In the genomic region with DNA sequence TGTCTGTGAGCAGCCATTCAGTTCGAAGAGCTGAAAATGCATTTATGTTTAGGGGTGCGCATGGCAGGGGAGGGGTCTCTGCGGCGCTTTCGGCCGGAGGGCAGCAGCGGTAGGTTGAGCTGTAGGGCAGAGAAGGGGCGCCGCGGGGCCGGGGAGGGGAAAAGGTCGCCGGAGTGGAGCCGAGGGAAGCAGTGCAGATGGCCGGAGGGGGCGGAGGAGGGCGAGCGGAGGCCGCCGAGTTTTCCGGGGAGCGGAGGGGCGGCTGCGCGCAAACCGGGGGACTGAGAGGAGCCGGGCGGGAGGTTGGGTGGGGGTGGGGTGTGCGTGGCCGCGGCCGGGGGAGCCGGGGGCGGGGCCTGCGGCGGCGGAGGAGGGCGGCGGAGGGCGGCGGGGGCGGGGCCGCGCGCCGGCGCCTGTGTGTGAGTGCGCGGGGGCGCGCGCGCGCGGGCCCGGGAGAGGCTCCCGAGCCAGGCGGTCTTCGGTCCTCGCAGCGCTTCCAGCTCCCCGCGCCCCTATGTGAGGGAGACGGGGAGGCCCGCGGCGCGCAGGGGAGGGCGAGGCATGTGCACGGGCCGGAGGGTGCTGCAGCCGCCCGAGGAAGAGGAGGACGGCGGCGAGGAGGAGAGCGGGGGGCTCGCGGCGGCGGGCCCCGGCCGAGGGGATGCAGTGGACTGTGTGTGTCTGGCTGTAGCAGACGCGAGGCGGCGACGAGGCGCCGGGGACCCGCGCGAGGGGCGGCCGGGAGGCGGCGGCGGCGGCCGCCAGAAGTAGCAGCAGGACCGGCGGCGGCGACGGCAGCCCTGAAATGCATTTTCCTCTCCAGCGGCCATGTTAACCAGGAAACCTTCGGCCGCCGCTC, we compare ENCODE assay signal across 1 cellular context.
TF ChIP-seq lines count a peak whose summit lies in the region.

Gene DYRK2, plus strand, starts transcription at position 440 of the 859 bp plus-strand sequence. Its CDS starts 389 bp downstream, at position 829.

TF ChIP-seq in K562, 482 proteins besides CTCF, POLR2A, EP300 and RAD21 (continued from another document and continues in another):
- TF ChIP-seq ZFX (CRISPR knock-in tag; IDR thresholded peaks at IDR 0.05) = peak; percentile 55; the same call in 1 of the 2 replicates
- TF ChIP-seq ZNF134 (CRISPR knock-in tag; conservative IDR thresholded peaks at IDR 0.05) = 0 out of 2 replicates have a peak, but pooled peaks have one; percentile 13
- TF ChIP-seq MTA3 (IDR thresholded peaks at IDR 0.05; ENCODE audit: borderline replicate concordance) = no peak
- TF ChIP-seq HDAC8 (tag; IDR thresholded peaks at IDR 0.05) = no peak
- peak; percentile 29; the same call in 1 of the 2 replicates for TF ChIP-seq CXXC5 (CRISPR knock-in tag; IDR thresholded peaks at IDR 0.05)
- TF ChIP-seq YBX1 (IDR thresholded peaks at IDR 0.05) = no peak
- TF ChIP-seq ZNF76 (CRISPR knock-in tag; IDR thresholded peaks at IDR 0.05; ENCODE audit: borderline replicate concordance) = 0 out of 2 replicates have a peak, but pooled peaks have one; percentile 21
- peak; percentile 41; the same call in 1 of the 2 replicates for TF ChIP-seq EGR1 (conservative IDR thresholded peaks at IDR 0.05)
- TF ChIP-seq POLR3A (IDR thresholded peaks at IDR 0.05; ENCODE audit: borderline replicate concordance, extremely low read depth, insufficient read depth, insufficient read length) = no peak
- TF ChIP-seq ETV1 (tag; conservative IDR thresholded peaks at IDR 0.05; ENCODE audit: low read depth) = no peak
- TF ChIP-seq ZNF79 (CRISPR knock-in tag; IDR thresholded peaks at IDR 0.05; ENCODE audit: low read depth) = no peak
- TF ChIP-seq ATF6 (CRISPR knock-in tag; IDR thresholded peaks at IDR 0.05) = no peak
- TF ChIP-seq, protein P1, sequence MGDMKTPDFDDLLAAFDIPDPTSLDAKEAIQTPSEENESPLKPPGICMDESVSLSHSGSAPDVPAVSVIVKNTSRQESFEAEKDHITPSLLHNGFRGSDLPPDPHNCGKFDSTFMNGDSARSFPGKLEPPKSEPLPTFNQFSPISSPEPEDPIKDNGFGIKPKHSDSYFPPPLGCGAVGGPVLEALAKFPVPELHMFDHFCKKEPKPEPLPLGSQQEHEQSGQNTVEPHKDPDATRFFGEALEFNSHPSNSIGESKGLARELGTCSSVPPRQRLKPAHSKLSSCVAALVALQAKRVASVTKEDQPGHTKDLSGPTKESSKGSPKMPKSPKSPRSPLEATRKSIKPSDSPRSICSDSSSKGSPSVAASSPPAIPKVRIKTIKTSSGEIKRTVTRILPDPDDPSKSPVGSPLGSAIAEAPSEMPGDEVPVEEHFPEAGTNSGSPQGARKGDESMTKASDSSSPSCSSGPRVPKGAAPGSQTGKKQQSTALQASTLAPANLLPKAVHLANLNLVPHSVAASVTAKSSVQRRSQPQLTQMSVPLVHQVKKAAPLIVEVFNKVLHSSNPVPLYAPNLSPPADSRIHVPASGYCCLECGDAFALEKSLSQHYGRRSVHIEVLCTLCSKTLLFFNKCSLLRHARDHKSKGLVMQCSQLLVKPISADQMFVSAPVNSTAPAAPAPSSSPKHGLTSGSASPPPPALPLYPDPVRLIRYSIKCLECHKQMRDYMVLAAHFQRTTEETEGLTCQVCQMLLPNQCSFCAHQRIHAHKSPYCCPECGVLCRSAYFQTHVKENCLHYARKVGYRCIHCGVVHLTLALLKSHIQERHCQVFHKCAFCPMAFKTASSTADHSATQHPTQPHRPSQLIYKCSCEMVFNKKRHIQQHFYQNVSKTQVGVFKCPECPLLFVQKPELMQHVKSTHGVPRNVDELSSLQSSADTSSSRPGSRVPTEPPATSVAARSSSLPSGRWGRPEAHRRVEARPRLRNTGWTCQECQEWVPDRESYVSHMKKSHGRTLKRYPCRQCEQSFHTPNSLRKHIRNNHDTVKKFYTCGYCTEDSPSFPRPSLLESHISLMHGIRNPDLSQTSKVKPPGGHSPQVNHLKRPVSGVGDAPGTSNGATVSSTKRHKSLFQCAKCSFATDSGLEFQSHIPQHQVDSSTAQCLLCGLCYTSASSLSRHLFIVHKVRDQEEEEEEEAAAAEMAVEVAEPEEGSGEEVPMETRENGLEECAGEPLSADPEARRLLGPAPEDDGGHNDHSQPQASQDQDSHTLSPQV (IDR thresholded peaks at IDR 0.05) = 0 out of 2 replicates have a peak, but pooled peaks have one; percentile 32
- TF ChIP-seq, protein P2, sequence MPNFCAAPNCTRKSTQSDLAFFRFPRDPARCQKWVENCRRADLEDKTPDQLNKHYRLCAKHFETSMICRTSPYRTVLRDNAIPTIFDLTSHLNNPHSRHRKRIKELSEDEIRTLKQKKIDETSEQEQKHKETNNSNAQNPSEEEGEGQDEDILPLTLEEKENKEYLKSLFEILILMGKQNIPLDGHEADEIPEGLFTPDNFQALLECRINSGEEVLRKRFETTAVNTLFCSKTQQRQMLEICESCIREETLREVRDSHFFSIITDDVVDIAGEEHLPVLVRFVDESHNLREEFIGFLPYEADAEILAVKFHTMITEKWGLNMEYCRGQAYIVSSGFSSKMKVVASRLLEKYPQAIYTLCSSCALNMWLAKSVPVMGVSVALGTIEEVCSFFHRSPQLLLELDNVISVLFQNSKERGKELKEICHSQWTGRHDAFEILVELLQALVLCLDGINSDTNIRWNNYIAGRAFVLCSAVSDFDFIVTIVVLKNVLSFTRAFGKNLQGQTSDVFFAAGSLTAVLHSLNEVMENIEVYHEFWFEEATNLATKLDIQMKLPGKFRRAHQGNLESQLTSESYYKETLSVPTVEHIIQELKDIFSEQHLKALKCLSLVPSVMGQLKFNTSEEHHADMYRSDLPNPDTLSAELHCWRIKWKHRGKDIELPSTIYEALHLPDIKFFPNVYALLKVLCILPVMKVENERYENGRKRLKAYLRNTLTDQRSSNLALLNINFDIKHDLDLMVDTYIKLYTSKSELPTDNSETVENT (CRISPR knock-in tag; IDR thresholded peaks at IDR 0.05) = peak; percentile 52; the same call in 1 of the 2 replicates
- TF ChIP-seq, protein P3, sequence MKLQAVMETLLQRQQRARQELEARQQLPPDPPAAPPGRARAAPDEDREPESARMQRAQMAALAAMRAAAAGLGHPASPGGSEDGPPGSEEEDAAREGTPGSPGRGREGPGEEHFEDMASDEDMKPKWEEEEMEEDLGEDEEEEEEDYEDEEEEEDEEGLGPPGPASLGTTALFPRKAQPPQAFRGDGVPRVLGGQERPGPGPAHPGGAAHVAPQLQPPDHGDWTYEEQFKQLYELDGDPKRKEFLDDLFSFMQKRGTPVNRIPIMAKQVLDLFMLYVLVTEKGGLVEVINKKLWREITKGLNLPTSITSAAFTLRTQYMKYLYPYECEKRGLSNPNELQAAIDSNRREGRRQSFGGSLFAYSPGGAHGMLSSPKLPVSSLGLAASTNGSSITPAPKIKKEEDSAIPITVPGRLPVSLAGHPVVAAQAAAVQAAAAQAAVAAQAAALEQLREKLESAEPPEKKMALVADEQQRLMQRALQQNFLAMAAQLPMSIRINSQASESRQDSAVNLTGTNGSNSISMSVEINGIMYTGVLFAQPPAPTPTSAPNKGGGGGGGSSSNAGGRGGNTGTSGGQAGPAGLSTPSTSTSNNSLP (IDR thresholded peaks at IDR 0.05; ENCODE audit: borderline replicate concordance, low read depth, low read length) = no peak
- TF ChIP-seq ELF1 (tag; IDR thresholded peaks at IDR 0.05) = no peak
- peak; percentile 17 for TF ChIP-seq CCNT2 (IDR thresholded peaks at IDR 0.05; ENCODE audit: borderline replicate concordance, extremely low read depth, insufficient read length, low read depth, low read length)
- TF ChIP-seq HMGN3 (IDR thresholded peaks at IDR 0.05; ENCODE audit: borderline replicate concordance, extremely low read depth, insufficient read length, low read depth, low read length) = peak; percentile 19
- TF ChIP-seq, protein P4, sequence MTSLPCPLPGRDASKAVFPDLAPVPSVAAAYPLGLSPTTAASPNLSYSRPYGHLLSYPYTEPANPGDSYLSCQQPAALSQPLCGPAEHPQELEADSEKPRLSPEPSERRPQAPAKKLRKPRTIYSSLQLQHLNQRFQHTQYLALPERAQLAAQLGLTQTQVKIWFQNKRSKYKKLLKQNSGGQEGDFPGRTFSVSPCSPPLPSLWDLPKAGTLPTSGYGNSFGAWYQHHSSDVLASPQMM (CRISPR knock-in tag; IDR thresholded peaks at IDR 0.05) = no peak
- TF ChIP-seq ELF2 (CRISPR knock-in tag; IDR thresholded peaks at IDR 0.05) = no peak
- TF ChIP-seq, protein P5, sequence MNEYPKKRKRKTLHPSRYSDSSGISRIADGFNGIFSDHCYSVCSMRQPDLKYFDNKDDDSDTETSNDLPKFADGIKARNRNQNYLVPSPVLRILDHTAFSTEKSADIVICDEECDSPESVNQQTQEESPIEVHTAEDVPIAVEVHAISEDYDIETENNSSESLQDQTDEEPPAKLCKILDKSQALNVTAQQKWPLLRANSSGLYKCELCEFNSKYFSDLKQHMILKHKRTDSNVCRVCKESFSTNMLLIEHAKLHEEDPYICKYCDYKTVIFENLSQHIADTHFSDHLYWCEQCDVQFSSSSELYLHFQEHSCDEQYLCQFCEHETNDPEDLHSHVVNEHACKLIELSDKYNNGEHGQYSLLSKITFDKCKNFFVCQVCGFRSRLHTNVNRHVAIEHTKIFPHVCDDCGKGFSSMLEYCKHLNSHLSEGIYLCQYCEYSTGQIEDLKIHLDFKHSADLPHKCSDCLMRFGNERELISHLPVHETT (CRISPR knock-in tag; conservative IDR thresholded peaks at IDR 0.05 in 1 of 2, IDR thresholded peaks at IDR 0.05 in 1 of 2) = peak in 1 of 2 experiments; percentile 46; a peak in 1 of 4 replicates
- no peak for TF ChIP-seq MYNN (IDR thresholded peaks at IDR 0.05)
- no peak for TF ChIP-seq MYNN (CRISPR knock-in tag; IDR thresholded peaks at IDR 0.05)
- TF ChIP-seq HMG20B (CRISPR knock-in tag; IDR thresholded peaks at IDR 0.05) = no peak
- TF ChIP-seq KDM2B (CRISPR knock-in tag; IDR thresholded peaks at IDR 0.05) = 0 out of 2 replicates have a peak, but pooled peaks have one; percentile 49
- TF ChIP-seq, protein P6, sequence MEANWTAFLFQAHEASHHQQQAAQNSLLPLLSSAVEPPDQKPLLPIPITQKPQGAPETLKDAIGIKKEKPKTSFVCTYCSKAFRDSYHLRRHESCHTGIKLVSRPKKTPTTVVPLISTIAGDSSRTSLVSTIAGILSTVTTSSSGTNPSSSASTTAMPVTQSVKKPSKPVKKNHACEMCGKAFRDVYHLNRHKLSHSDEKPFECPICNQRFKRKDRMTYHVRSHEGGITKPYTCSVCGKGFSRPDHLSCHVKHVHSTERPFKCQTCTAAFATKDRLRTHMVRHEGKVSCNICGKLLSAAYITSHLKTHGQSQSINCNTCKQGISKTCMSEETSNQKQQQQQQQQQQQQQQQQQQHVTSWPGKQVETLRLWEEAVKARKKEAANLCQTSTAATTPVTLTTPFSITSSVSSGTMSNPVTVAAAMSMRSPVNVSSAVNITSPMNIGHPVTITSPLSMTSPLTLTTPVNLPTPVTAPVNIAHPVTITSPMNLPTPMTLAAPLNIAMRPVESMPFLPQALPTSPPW (CRISPR knock-in tag; IDR thresholded peaks at IDR 0.05) = peak; percentile 70
- 0 out of 2 replicates have a peak, but pooled peaks have one; percentile 45 for TF ChIP-seq HOMEZ (CRISPR knock-in tag; IDR thresholded peaks at IDR 0.05)
- peak; percentile 75; the same call in 1 of the 2 replicates for TF ChIP-seq ZBTB7A (IDR thresholded peaks at IDR 0.05; ENCODE audit: borderline replicate concordance, control insufficient read depth, low read depth, low read length)
- no peak for TF ChIP-seq ZNF354B (CRISPR knock-in tag; IDR thresholded peaks at IDR 0.05)
- peak; percentile 61 for TF ChIP-seq L3MBTL2 (IDR thresholded peaks at IDR 0.05)
- TF ChIP-seq E2F6 (IDR thresholded peaks at IDR 0.05; ENCODE audit: borderline replicate concordance in 1 of 2, extremely low read depth in 1 of 2, insufficient read depth in 1 of 2, insufficient read length in 1 of 2, low read depth in 1 of 2, low read length in 1 of 2, poor library complexity in 1 of 2, severe bottlenecking in 1 of 2) = peak in 1 of 2 experiments; percentile 77
- TF ChIP-seq TOE1 (IDR thresholded peaks at IDR 0.05; ENCODE audit: borderline replicate concordance) = no peak
- no peak for TF ChIP-seq TOE1 (CRISPR knock-in tag; IDR thresholded peaks at IDR 0.05; ENCODE audit: borderline replicate concordance, low read depth)
- no peak for TF ChIP-seq ZNF12 (CRISPR knock-in tag; IDR thresholded peaks at IDR 0.05)
- TF ChIP-seq SAFB2 (IDR thresholded peaks at IDR 0.05; ENCODE audit: borderline replicate concordance, low read depth, low read length, severe bottlenecking) = no peak
- TF ChIP-seq FOS (IDR thresholded peaks at IDR 0.05; ENCODE audit: extremely low read depth, insufficient read length) = no peak
- TF ChIP-seq, protein P7, sequence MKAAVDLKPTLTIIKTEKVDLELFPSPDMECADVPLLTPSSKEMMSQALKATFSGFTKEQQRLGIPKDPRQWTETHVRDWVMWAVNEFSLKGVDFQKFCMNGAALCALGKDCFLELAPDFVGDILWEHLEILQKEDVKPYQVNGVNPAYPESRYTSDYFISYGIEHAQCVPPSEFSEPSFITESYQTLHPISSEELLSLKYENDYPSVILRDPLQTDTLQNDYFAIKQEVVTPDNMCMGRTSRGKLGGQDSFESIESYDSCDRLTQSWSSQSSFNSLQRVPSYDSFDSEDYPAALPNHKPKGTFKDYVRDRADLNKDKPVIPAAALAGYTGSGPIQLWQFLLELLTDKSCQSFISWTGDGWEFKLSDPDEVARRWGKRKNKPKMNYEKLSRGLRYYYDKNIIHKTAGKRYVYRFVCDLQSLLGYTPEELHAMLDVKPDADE (conservative IDR thresholded peaks at IDR 0.05; ENCODE audit: control insufficient read depth, low read depth, low read length) = no peak
- no peak for TF ChIP-seq ZNF436 (CRISPR knock-in tag; IDR thresholded peaks at IDR 0.05)
